ENCODE assay signal across 18 cellular contexts in the genomic region with DNA sequence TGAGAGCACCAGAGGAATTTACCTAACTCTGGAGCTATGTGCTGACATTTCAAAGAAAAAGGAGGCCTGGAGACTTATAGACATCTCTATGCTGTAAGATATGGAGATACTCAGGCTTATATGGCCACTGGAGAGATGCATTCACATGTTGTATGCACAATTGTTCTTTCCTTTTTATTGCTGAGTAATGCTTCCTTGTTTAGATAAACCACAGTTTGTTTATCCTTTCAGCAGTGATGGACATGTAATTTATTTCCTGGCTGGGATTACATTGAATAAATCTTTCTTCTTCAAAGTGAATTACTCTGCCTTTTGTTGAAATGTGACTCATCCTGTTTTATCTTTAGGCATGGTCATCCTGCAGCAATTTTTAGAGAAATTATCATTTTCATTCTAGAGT.
"Had no signal": no experiment of that assay in that cellular context is flagged by ENCODE, and none has a peak within 500 bp of the region (broad histone marks: within the 10 kb centered on the region; RNA-seq: fewer than 3 reads in every experiment).

No MANE protein-coding gene starts in this region.

- H3K36me3 ChIP-seq: right atrium auricular region had no signal

- H3K4me3 ChIP-seq: dorsolateral prefrontal cortex, right atrium auricular region had no signal

- ATAC-seq: left lobe of liver, natural killer cell had no signal

- FAIRE-seq: small intestine, urothelium cell line had no signal

- H3K4me1 Mint-ChIP-seq: natural killer cell, neural crest cell had no signal

- H3K4me3 Mint-ChIP-seq: mesothelial cell of epicardium, natural killer cell, neural crest cell, type B pancreatic cell had no signal

- H3K4me1 ChIP-seq: right atrium auricular region had no signal

- DNase-seq: cortex of kidney; dorsolateral prefrontal cortex; effector CD8-positive, alpha-beta T cell; foreskin melanocyte; head of caudate nucleus; hippocampal formation; islet precursor cell; natural killer cell; posterior cingulate gyrus; small intestine; stimulated activated CD4-positive, alpha-beta T cell treated with anti-CD3 and anti-CD28 coated beads, Interleukin-12 subunit alpha, Interleukin-12 subunit beta, amount 100 ng/mL, for 4 hours; stimulated activated naive CD4-positive, alpha-beta T cell had no signal

- H3K27me3 ChIP-seq: dorsolateral prefrontal cortex, right atrium auricular region had no signal

- H3K27ac ChIP-seq: dorsolateral prefrontal cortex, right atrium auricular region had no signal

- H3K9me3 ChIP-seq: right atrium auricular region had no signal

- H3K36me3 Mint-ChIP-seq: mesothelial cell of epicardium, natural killer cell, type B pancreatic cell had no signal

- H3K27ac Mint-ChIP-seq: mesothelial cell of epicardium, natural killer cell, type B pancreatic cell had no signal
